In the genomic region with DNA sequence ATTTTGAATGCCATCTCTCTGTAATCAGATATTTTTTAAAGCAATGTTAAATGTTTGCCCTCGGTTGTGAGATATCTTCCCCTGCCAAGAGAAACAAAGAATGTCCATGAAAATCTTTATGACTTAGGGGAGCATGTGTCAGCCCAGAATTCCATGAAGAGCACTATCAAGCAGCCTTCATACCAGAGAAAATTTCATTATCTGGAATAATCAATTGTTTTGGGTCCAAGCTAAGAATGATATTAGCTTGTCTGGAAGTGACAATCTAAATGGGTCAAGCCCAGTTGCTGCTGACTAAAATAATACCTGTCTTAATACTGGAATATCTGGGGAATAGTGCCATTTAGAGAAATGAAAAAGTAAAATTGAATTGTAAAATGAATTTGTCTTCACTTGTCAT, we compare ENCODE assay signal across 29 cellular contexts.
"Had no signal": no experiment of that assay in that cellular context is flagged by ENCODE, and none has a peak within 500 bp of the region (broad histone marks: within the 10 kb centered on the region; RNA-seq: fewer than 3 reads in every experiment).

No MANE protein-coding gene starts in this region.

- DNase-seq: activated CD4-positive, alpha-beta memory T cell treated with anti-CD3 and anti-CD28 coated beads, Interleukin-2, amount 10 ng/mL, durations not matched to agents 7 days and 5 days; activated CD4-positive, alpha-beta T cell treated with anti-CD3 and anti-CD28 coated beads for 1 hour; activated CD4-positive, alpha-beta T cell treated with anti-CD3 and anti-CD28 coated beads for 4 hours; activated CD4-positive, alpha-beta T cell treated with anti-CD3 and anti-CD28 coated beads, Interleukin-2, amount 10 ng/mL, durations not matched to agents 7 days and 5 days; activated CD4-positive, alpha-beta T cell treated with anti-CD3 and anti-CD28 coated beads, Interleukin-2, amount 50 U/mL, for 4 hours; activated CD8-positive, alpha-beta memory T cell treated with anti-CD3 and anti-CD28 coated beads, Interleukin-2, amount 50 U/mL, for 48 hours; activated gamma-delta T cell; activated naive CD4-positive, alpha-beta T cell; activated naive CD4-positive, alpha-beta T cell treated with anti-CD3 and anti-CD28 coated beads, Interleukin-2, amount 10 ng/mL, durations not matched to agents 7 days and 5 days; activated naive CD8-positive, alpha-beta T cell treated with anti-CD3 and anti-CD28 coated beads, Interleukin-2, amount 10 ng/mL, durations not matched to agents 7 days and 5 days; activated T-cell treated with anti-CD3 and anti-CD28 coated beads for 4 hours; activated T-cell treated with anti-CD3 and anti-CD28 coated beads, Interleukin-2, amount 50 U/mL, for 24 hours; activated T-cell treated with anti-CD3 and anti-CD28 coated beads, Interleukin-2, amount 50 U/mL, for 72 hours; amniotic stem cell; anterior cingulate cortex; brain microvascular endothelial cell; caudate nucleus; cortex of kidney; dermis blood vessel endothelial cell; effector CD4-positive, alpha-beta T cell; effector memory CD8-positive, alpha-beta T cell; erythroblast; foreskin keratinocyte; gastrocnemius medialis; glutamatergic neuron; T-helper 2 cell had no signal

- ATAC-seq: activated naive CD4-positive, alpha-beta T cell treated with anti-CD3 and anti-CD28 coated beads, Interleukin-2, amount 50 U/mL, for 72 hours; activated T-cell treated with anti-CD3 and anti-CD28 coated beads, Interleukin-2, amount 50 U/mL, for 72 hours; effector memory CD8-positive, alpha-beta T cell; foreskin keratinocyte; gastrocnemius medialis; WTC11 had no signal

- H3K36me3 ChIP-seq: brain microvascular endothelial cell, esophagus muscularis mucosa, gastrocnemius medialis had no signal

- H3K27me3 ChIP-seq: brain microvascular endothelial cell, esophagus muscularis mucosa, foreskin keratinocyte had no signal

- H3K27ac ChIP-seq: brain microvascular endothelial cell, esophagus muscularis mucosa, foreskin keratinocyte, gastrocnemius medialis had no signal

- H3K4me1 ChIP-seq: foreskin keratinocyte, gastrocnemius medialis had no signal

- H3K9me3 ChIP-seq: esophagus muscularis mucosa, gastrocnemius medialis had no signal

- H3K4me3 ChIP-seq: esophagus muscularis mucosa, gastrocnemius medialis had no signal
